9 cellular contexts compared by ENCODE assay signal in genomic region chr17:17710728-17711541, GRCh38. TPM values are rescaled to one million over a fixed set of nuclear protein-coding genes. Genes with fewer than 3 reads are reported as not detected.
DNase-seq lines count a peak whose midpoint lies in the region; ATAC-seq and TF ChIP-seq lines count a peak whose summit lies in the region.
"Had no signal": no experiment of that assay in that cellular context is flagged by ENCODE, and none has a peak within 500 bp of the region (broad histone marks: within the 10 kb centered on the region; RNA-seq: fewer than 3 reads in every experiment).

No MANE protein-coding gene starts in this region.

- peaks cover 30 to 34% of the 10 kb centered on the region in 2 donors for H3K4me1 ChIP-seq in duodenal mucosa (ENCODE audit: control insufficient read depth in 1 of 2, insufficient read depth in 2 of 2, low read length in 2 of 2)

- no peaks in the 10 kb centered on the region for H3K36me3 ChIP-seq in duodenal mucosa (ENCODE audit: control insufficient read depth in 1 of 2, insufficient read depth in 2 of 2, low read length in 2 of 2)

- no peak for TF ChIP-seq CTCF in AG09309 (IDR thresholded peaks at IDR 0.05; ENCODE audit: control insufficient read depth, insufficient read depth, low read depth, low read length, missing control alignments)

- H3K4me3 ChIP-seq in AG09309 (ENCODE audit: control insufficient read depth, low read depth, low read length) = no peak overlapping the region
- peak overlapping the region; percentile 21 to 25 for H3K4me3 ChIP-seq in duodenal mucosa (ENCODE audit: low read depth in 1 of 2, low read length in 2 of 2)

- peak overlapping the region; percentile 54 for H3K27ac ChIP-seq in duodenal mucosa (ENCODE audit: low read depth, low read length)

- DNase-seq in AG09309 (ENCODE audit: low read depth) = peak; percentile 45
- DNase-seq in M059J (ENCODE audit: low read depth) = peak; percentile 96
- peak; percentile 79 for DNase-seq in myocyte (ENCODE audit: low read depth)
- DNase-seq in NCI-H524 treated with DMSO at 0.1 percent for 48 hours (lab: John Stamatoyannopoulos, UW) = no peak
- no peak for DNase-seq in stimulated activated CD4-positive, alpha-beta T cell treated with anti-CD3 and anti-CD28 coated beads, Interleukin-4, amount 100 ng/mL, for 4 hours
- DNase-seq in DMS 273 (lab: John Stamatoyannopoulos, UW; ENCODE audit: unreplicated experiment) = no peak
- DNase-seq: activated B cell treated with CpG ODN at 0.5 μM for 24 hours had no signal

- no peak for ATAC-seq in HG03025 (IDR thresholded peaks at IDR 0.05; ENCODE audit: low FRiP score, unreplicated experiment)

- no peaks in the 10 kb centered on the region for H3K27me3 ChIP-seq in duodenal mucosa (ENCODE audit: control insufficient read depth in 1 of 2, insufficient read depth in 2 of 2, low read length in 2 of 2)

- H3K9ac ChIP-seq in duodenal mucosa (ENCODE audit: low read depth in 1 of 2, low read length in 2 of 2) = no peak overlapping the region

- H3K9me3 ChIP-seq in duodenal mucosa (ENCODE audit: control insufficient read depth in 1 of 2, low read length in 2 of 2) = no peaks in the 10 kb centered on the region

RNA-seq across cellular contexts. Expression of gene RAI1, which starts 29.7 kb away (rescaled TPM):
- 3.9 and 13.1 TPM in 2 replicates for total RNA-seq in M059J (2014; rRNA removed; shearing (Covaris generic))
- 6.5 and 9.1 TPM in 2 replicates for total RNA-seq in myocyte
- polyA plus RNA-seq in myocyte (2012) = 11.7 TPM

Comparison
In these comparisons a context has a peak if more than half of its experiments do, and no peak if none do; other contexts are left out.
1. DNase-seq: peak in AG09309 (single experiment), M059J (single experiment) and myocyte (single experiment); none in NCI-H524 treated with DMSO at 0.1 percent for 48 hours (single experiment), stimulated activated CD4-positive, alpha-beta T cell treated with anti-CD3 and anti-CD28 coated beads, Interleukin-4, amount 100 ng/mL, for 4 hours (0 of 2) and DMS 273 (single experiment).